Comparison of ENCODE assay signal across 17 cellular contexts in the genomic region with DNA sequence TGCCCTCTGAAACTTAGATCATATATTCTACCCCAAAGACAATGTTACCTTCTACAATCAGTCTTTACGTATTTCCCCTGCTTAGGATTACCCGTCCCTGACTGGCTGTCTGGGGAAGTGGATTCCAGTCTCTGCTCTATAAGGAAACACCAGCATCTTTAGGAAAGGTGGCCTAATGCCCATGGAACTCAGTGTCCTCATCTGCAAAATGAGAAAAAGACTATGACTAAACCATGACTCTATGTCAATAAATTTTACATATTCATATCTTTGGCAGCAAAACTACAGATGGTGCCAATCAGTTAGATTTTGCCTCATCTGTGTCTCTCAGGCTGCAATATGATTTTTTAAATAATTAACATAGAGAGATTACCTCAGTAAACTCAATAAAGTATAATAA.
"Had no signal": no experiment of that assay in that cellular context is flagged by ENCODE, and none has a peak within 500 bp of the region (broad histone marks: within the 10 kb centered on the region; RNA-seq: fewer than 3 reads in every experiment).

No MANE protein-coding gene starts in this region.

- H3K27me3 Mint-ChIP-seq: activated CD4-positive, alpha-beta T cell treated with anti-CD3 and anti-CD28 coated beads for 36 hours; central memory CD8-positive, alpha-beta T cell; stimulated activated naive CD8-positive, alpha-beta T cell treated with anti-CD3 and anti-CD28 coated beads, Interleukin-15, amount 100 ng/mL, for 72 hours had no signal

- H3K4me3 Mint-ChIP-seq: activated CD4-positive, alpha-beta T cell treated with anti-CD3 and anti-CD28 coated beads for 36 hours; activated CD8-positive, alpha-beta T cell treated with anti-CD3 and anti-CD28 coated beads, Interleukin-2, amount 10 ng/mL, durations not matched to agents 7 days and 5 days; central memory CD8-positive, alpha-beta T cell; nephron progenitor cell; stimulated activated naive CD8-positive, alpha-beta T cell treated with anti-CD3 and anti-CD28 coated beads, Interleukin-15, amount 100 ng/mL, for 72 hours had no signal

- H3K27ac ChIP-seq: left ventricle myocardium inferior, psoas muscle, thoracic aorta had no signal

- H3K9me3 Mint-ChIP-seq: central memory CD8-positive, alpha-beta T cell; nephron progenitor cell had no signal

- ATAC-seq: activated CD4-positive, alpha-beta T cell treated with anti-CD3 and anti-CD28 coated beads for 36 hours; activated CD8-positive, alpha-beta T cell treated with anti-CD3 and anti-CD28 coated beads, Interleukin-2, amount 10 ng/mL, durations not matched to agents 7 days and 5 days; psoas muscle; stimulated activated naive CD8-positive, alpha-beta T cell treated with anti-CD3 and anti-CD28 coated beads, Interleukin-15, amount 100 ng/mL, for 72 hours had no signal

- H3K27ac Mint-ChIP-seq: activated CD4-positive, alpha-beta T cell treated with anti-CD3 and anti-CD28 coated beads for 36 hours; activated CD8-positive, alpha-beta T cell treated with anti-CD3 and anti-CD28 coated beads, Interleukin-2, amount 10 ng/mL, durations not matched to agents 7 days and 5 days; nephron progenitor cell; stimulated activated naive CD8-positive, alpha-beta T cell treated with anti-CD3 and anti-CD28 coated beads, Interleukin-15, amount 100 ng/mL, for 72 hours had no signal

- H3K4me3 ChIP-seq: left ventricle myocardium inferior, psoas muscle, thoracic aorta had no signal

- H3K36me3 ChIP-seq: thoracic aorta had no signal

- DNase-seq: activated CD4-positive, alpha-beta T cell treated with anti-CD3 and anti-CD28 coated beads for 36 hours; activated CD8-positive, alpha-beta memory T cell treated with anti-CD3 and anti-CD28 coated beads, Interleukin-2, amount 50 U/mL, for 48 hours; activated CD8-positive, alpha-beta T cell treated with anti-CD3 and anti-CD28 coated beads, Interleukin-2, amount 10 ng/mL, durations not matched to agents 7 days and 5 days; activated naive CD4-positive, alpha-beta T cell treated with Interleukin-2 at 50 U/mL for 16 hours; cortex of kidney; foreskin melanocyte; head of caudate nucleus; left ventricle myocardium inferior; mesendoderm; nephron progenitor cell; psoas muscle; stimulated activated CD4-positive, alpha-beta T cell treated with anti-CD3 and anti-CD28 coated beads, Interleukin-15, amount 100 ng/mL, for 24 hours; stimulated activated CD4-positive, alpha-beta T cell treated with anti-CD3 and anti-CD28 coated beads, Interleukin-4, amount 100 ng/mL, for 24 hours; stimulated activated naive CD8-positive, alpha-beta T cell treated with anti-CD3 and anti-CD28 coated beads, Interleukin-15, amount 100 ng/mL, for 72 hours; T1000 had no signal

- H3K9me3 ChIP-seq: left ventricle myocardium inferior, psoas muscle, thoracic aorta had no signal

- H3K4me1 Mint-ChIP-seq: central memory CD8-positive, alpha-beta T cell; nephron progenitor cell had no signal

- H3K4me1 ChIP-seq: psoas muscle had no signal
